Comparison of ENCODE assay signal across 1 cellular context in the genomic region with DNA sequence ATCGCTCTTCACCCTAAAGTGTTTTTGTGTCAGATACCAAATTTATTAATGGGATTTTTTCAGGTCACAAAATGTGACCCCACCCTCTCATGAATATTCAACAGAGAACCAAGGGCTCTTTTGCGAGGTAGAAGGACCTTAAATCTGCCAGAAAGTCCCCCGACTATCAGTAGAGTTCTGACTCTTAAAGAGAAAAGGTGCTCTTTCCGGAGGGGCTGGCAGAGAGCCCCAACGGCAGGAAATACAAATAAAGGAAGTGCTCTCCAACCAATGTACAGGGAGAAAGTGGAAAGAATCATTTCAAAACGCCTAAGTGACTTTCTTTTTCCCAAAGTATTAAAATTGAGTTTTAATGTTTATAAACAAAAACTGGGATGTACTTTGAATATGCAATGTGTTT.
TF ChIP-seq lines count a peak whose summit lies in the region.

No MANE protein-coding gene starts in this region.

TF ChIP-seq in HEK293, 187 proteins besides CTCF, POLR2A, EP300 and RAD21 (continued from another document):
- TF ChIP-seq ZSCAN5A (tag by site-specific recombination; IDR thresholded peaks at IDR 0.05) (no peak), MYNN (tag by site-specific recombination; IDR thresholded peaks at IDR 0.05; ENCODE audit: borderline replicate concordance) (peak; percentile 81)
